ENCODE assay signal across 8 cellular contexts in genomic region chr3:11719406-11720219, GRCh38.
A peak's percentile ranks its signal among the peaks of the same experiment; 100 is the strongest.
DNase-seq lines count a peak whose midpoint lies in the region; ATAC-seq, FAIRE-seq and TF ChIP-seq lines count a peak whose summit lies in the region.

No MANE protein-coding gene starts in this region.

- H3K4me1 ChIP-seq in SJSA1 (replicated peaks) (peaks cover 27% of the 10 kb centered on the region), ovary (ENCODE audit: insufficient read depth) (no peaks in the 10 kb centered on the region), tibial artery (peaks cover 0 to 29% (median 12%) of the 10 kb centered on the region in 4 donors)

- H3K27ac ChIP-seq in SJSA1: peak overlapping the region; percentile 51
- peak overlapping the region; percentile 88 to 91 for H3K27ac ChIP-seq in ovary
- peak overlapping the region; percentile 94 to 96 for H3K27ac ChIP-seq in tibial artery

- in situ Hi-C loops in Caki2 (cut with HindIII; ENCODE audit: low pct_unique_long_range_greater_than_20kb, low sequenced_read_pairs): no loop called here

- H3K4me3 Mint-ChIP-seq in activated naive CD8-positive, alpha-beta T cell treated with anti-CD3 and anti-CD28 coated beads, Interleukin-2, amount 10 ng/mL, durations not matched to agents 7 days and 5 days: peak overlapping the region; percentile 94

- peak overlapping the region; percentile 85 for H3K4me3 ChIP-seq in SJSA1
- H3K4me3 ChIP-seq in ovary: peak overlapping the region; percentile 84
- peak overlapping the region; percentile 94 to 97 for H3K4me3 ChIP-seq in tibial artery

- WGBS in ovary, 3 donors: 0 to 1% (median 1%) methylated on average over 12 to 104 of the region's 105 CpGs

- intact Hi-C loops in Right ventricle myocardium inferior (cut with DNase I) (loop anchor here (5.0 kb wide), 1 partner anchor 57 kb away; no protein-coding TSS in a partner anchor), ovary (cut with DNase I) (no loop called here), tibial artery (cut with DNase I; ENCODE audit: low total_unique reads) (no loop called here)

- no peak for TF ChIP-seq POLR2A in ovary (IDR thresholded peaks at IDR 0.05)

- H3K27me3 ChIP-seq in SJSA1 (replicated peaks): no peaks in the 10 kb centered on the region
- H3K27me3 ChIP-seq in ovary: no peaks in the 10 kb centered on the region
- H3K27me3 ChIP-seq in tibial artery: no peaks in the 10 kb centered on the region

- POLR2A ChIA-PET in activated naive CD8-positive, alpha-beta T cell treated with anti-CD3 and anti-CD28 coated beads, Interleukin-2, amount 10 ng/mL, durations not matched to agents 7 days and 5 days (lab: Charles Lee): no interaction called here

- TF ChIP-seq CTCF in ovary (IDR thresholded peaks at IDR 0.05) (no peak), tibial artery (IDR thresholded peaks at IDR 0.05) (no peak)

- peaks cover 20% of the 10 kb centered on the region for H3K4me1 Mint-ChIP-seq in activated naive CD8-positive, alpha-beta T cell treated with anti-CD3 and anti-CD28 coated beads, Interleukin-2, amount 10 ng/mL, durations not matched to agents 7 days and 5 days

- peaks cover 1% of the 10 kb centered on the region for H3K36me3 Mint-ChIP-seq in activated naive CD8-positive, alpha-beta T cell treated with anti-CD3 and anti-CD28 coated beads, Interleukin-2, amount 10 ng/mL, durations not matched to agents 7 days and 5 days

- no peak overlapping the region for H3K27ac Mint-ChIP-seq in activated naive CD8-positive, alpha-beta T cell treated with anti-CD3 and anti-CD28 coated beads, Interleukin-2, amount 10 ng/mL, durations not matched to agents 7 days and 5 days

- no peak for TF ChIP-seq EP300 in ovary (IDR thresholded peaks at IDR 0.05)

- ATAC-seq in GM21381 (IDR thresholded peaks at IDR 0.05; ENCODE audit: unreplicated experiment) (peak; percentile 67), Right ventricle myocardium inferior (peak; percentile 80)
- peak; percentile 61 for ATAC-seq in activated naive CD8-positive, alpha-beta T cell treated with anti-CD3 and anti-CD28 coated beads, Interleukin-2, amount 10 ng/mL, durations not matched to agents 7 days and 5 days (ENCODE audit: low read depth)

- peaks cover 18% of the 10 kb centered on the region for H3K27me3 Mint-ChIP-seq in activated naive CD8-positive, alpha-beta T cell treated with anti-CD3 and anti-CD28 coated beads, Interleukin-2, amount 10 ng/mL, durations not matched to agents 7 days and 5 days

- DNase-seq in Caki2 (ENCODE audit: low read depth) (peak; percentile 91), HTR-8/SVneo (ENCODE audit: insufficient read length, low spot score) (peak; percentile 79), SJSA1 (ENCODE audit: low read depth in 1 of 2, low spot score in 2 of 2) (peak; percentile 66 to 71), Right ventricle myocardium inferior (ENCODE audit: missing footprints) (peak; percentile 85), ovary (peak; percentile 66 to 87 (median 78)), tibial artery (peak; percentile 55 to 83)
- peak; percentile 75 for DNase-seq in activated naive CD8-positive, alpha-beta T cell treated with anti-CD3 and anti-CD28 coated beads, Interleukin-2, amount 10 ng/mL, durations not matched to agents 7 days and 5 days

- peak; percentile 63 for FAIRE-seq in HTR-8/SVneo (lab: Jason Lieb, UNC)

- no peaks in the 10 kb centered on the region for H3K9me3 Mint-ChIP-seq in activated naive CD8-positive, alpha-beta T cell treated with anti-CD3 and anti-CD28 coated beads, Interleukin-2, amount 10 ng/mL, durations not matched to agents 7 days and 5 days

- H3K9me3 ChIP-seq in SJSA1 (replicated peaks) (no peaks in the 10 kb centered on the region), ovary (no peaks in the 10 kb centered on the region), tibial artery (no peaks in the 10 kb centered on the region)

- peaks cover 11% of the 10 kb centered on the region; the same call in 1 of the 2 replicates for H3K36me3 ChIP-seq in SJSA1
- H3K36me3 ChIP-seq in ovary: no peaks in the 10 kb centered on the region
- H3K36me3 ChIP-seq in tibial artery: no peaks in the 10 kb centered on the region

Comparison
In these comparisons a context has a peak if more than half of its experiments do, and no peak if none do; other contexts are left out.
1. Peak in every context shown above with its lines: DNase-seq, ATAC-seq, H3K4me3 ChIP-seq and H3K27ac ChIP-seq.